Comparison of ENCODE assay signal across 18 cellular contexts in genomic region chr2:135803276-135803675, GRCh38. TPM values are rescaled to one million over a fixed set of nuclear protein-coding genes. Genes with fewer than 3 reads are reported as not detected.
DNase-seq lines count a peak whose midpoint lies in the region; ATAC-seq and TF ChIP-seq lines count a peak whose summit lies in the region.
"Had no signal": no experiment of that assay in that cellular context is flagged by ENCODE, and none has a peak within 500 bp of the region (broad histone marks: within the 10 kb centered on the region; RNA-seq: fewer than 3 reads in every experiment).

No MANE protein-coding gene starts in this region.

- no peak overlapping the region for H3K4me2 ChIP-seq in mesenchymal stem cell (ENCODE audit: low read length, poor library complexity, severe bottlenecking)

- no peak overlapping the region for H3K14ac ChIP-seq in mesenchymal stem cell (ENCODE audit: low read length in 2 of 2)

- H3K4ac ChIP-seq in mesenchymal stem cell (ENCODE audit: low read depth in 1 of 2, low read length in 2 of 2) = no peak overlapping the region

- H3K36me3 Mint-ChIP-seq in Caco-2 (ENCODE audit: insufficient read depth, unreplicated experiment) (no peaks in the 10 kb centered on the region), endodermal cell (ENCODE audit: low read depth) (peaks cover 4% of the 10 kb centered on the region), type B pancreatic cell (no peaks in the 10 kb centered on the region)

- H3K4me3 ChIP-seq in Caco-2 (ENCODE audit: low read depth, low read length) = no peak overlapping the region
- no peak overlapping the region for H3K4me3 ChIP-seq in endodermal cell (ENCODE audit: low read length)
- H3K4me3 ChIP-seq in lower lobe of right lung = no peak overlapping the region
- no peak overlapping the region for H3K4me3 ChIP-seq in A673 (ENCODE audit: low read depth, low read length, poor library complexity, severe bottlenecking)
- H3K4me3 ChIP-seq in mesenchymal stem cell (ENCODE audit: insufficient read depth in 1 of 2, low read depth in 1 of 2, low read length in 2 of 2) = no peak overlapping the region

- no peaks in the 10 kb centered on the region for H3K36me3 ChIP-seq in Caco-2 (ENCODE audit: control insufficient read depth, insufficient read depth, low read length)
- no peaks in the 10 kb centered on the region for H3K36me3 ChIP-seq in endodermal cell (ENCODE audit: control insufficient read depth, insufficient read depth, low read length)
- no peaks in the 10 kb centered on the region for H3K36me3 ChIP-seq in lower lobe of right lung
- H3K36me3 ChIP-seq in A673 (ENCODE audit: insufficient read depth, low read length, poor library complexity, severe bottlenecking) = no peaks in the 10 kb centered on the region
- no peaks in the 10 kb centered on the region for H3K36me3 ChIP-seq in mesenchymal stem cell (ENCODE audit: control insufficient read depth in 1 of 2, insufficient read depth in 2 of 2, low read depth in 1 of 2, low read length in 2 of 2)
- H3K36me3 ChIP-seq: BE2C had no signal

- H2BK15ac ChIP-seq in mesenchymal stem cell (ENCODE audit: low read depth, poor library complexity, severe bottlenecking) = no peak overlapping the region

- H4K8ac ChIP-seq in mesenchymal stem cell (ENCODE audit: low read length) = no peak overlapping the region

- no peak overlapping the region for H2AK5ac ChIP-seq in mesenchymal stem cell (ENCODE audit: low read length, severe bottlenecking)

- H2AFZ ChIP-seq in mesenchymal stem cell (ENCODE audit: low read depth, low read length) = no peak overlapping the region

- H3K18ac ChIP-seq in mesenchymal stem cell (ENCODE audit: low read depth in 1 of 2, low read length in 2 of 2) = no peak overlapping the region

- DNase-seq in Caco-2 (peak; percentile 54 to 58), HuH-7.5 (ENCODE audit: low spot score) (peak; percentile 27), endodermal cell (no peak), lower lobe of right lung (no peak), A673 (ENCODE audit: low spot score) (no peak), type B pancreatic cell (ENCODE audit: extremely low spot score, unreplicated experiment) (no peak), mesenchymal stem cell (no peak)
- DNase-seq: ACHN; BE2C; C1 segment of cervical spinal cord; CD4-positive, CD25-positive, alpha-beta regulatory T cell; CD8-positive, alpha-beta memory T cell; COR-L47; H9 had no signal

- H3K4me1 Mint-ChIP-seq in Caco-2 (ENCODE audit: low read depth, unreplicated experiment) (no peaks in the 10 kb centered on the region), endodermal cell (peaks cover 7% of the 10 kb centered on the region), type B pancreatic cell (ENCODE audit: unreplicated experiment) (no peaks in the 10 kb centered on the region)
- H3K4me1 Mint-ChIP-seq: CD4-positive, CD25-positive, alpha-beta regulatory T cell; CD8-positive, alpha-beta memory T cell; H9 had no signal

- H3K4me1 ChIP-seq in Caco-2 (peaks cover 9% of the 10 kb centered on the region), endodermal cell (ENCODE audit: control insufficient read depth, insufficient read depth, low read length) (no peaks in the 10 kb centered on the region), lower lobe of right lung (no peaks in the 10 kb centered on the region), A673 (ENCODE audit: insufficient read depth, low read length, poor library complexity, severe bottlenecking) (no peaks in the 10 kb centered on the region), mesenchymal stem cell (ENCODE audit: control insufficient read depth, insufficient read depth, low read depth, low read length) (no peaks in the 10 kb centered on the region)
- H3K4me1 ChIP-seq: BE2C had no signal

- no peak overlapping the region for H3K23ac ChIP-seq in mesenchymal stem cell (ENCODE audit: low read length in 2 of 2)

- no peaks in the 10 kb centered on the region for H3K79me1 ChIP-seq in mesenchymal stem cell (replicated peaks; ENCODE audit: low read length, poor library complexity, severe bottlenecking)

- POLR2A ChIA-PET in Caco-2 (lab: Charles Lee) = interaction anchor here (0.6 to 1.0 kb wide), 2 partner anchors 73 to 96 kb away, joined by 3 to 6 read pairs; partner anchors contain the start of gene MCM6
- POLR2A ChIA-PET in A673 (lab: Charles Lee; ENCODE audit: low non-redundant PET) = no interaction called here

- H3K9me3 ChIP-seq in Caco-2 (peaks cover 17% of the 10 kb centered on the region), endodermal cell (ENCODE audit: control insufficient read depth, low read length) (peaks cover 30% of the 10 kb centered on the region), lower lobe of right lung (peaks cover 6% of the 10 kb centered on the region), A673 (ENCODE audit: low read depth, low read length, poor library complexity, severe bottlenecking) (no peaks in the 10 kb centered on the region), mesenchymal stem cell (ENCODE audit: control insufficient read depth, low read length) (no peaks in the 10 kb centered on the region)
- H3K9me3 ChIP-seq: BE2C had no signal

- no peak overlapping the region for H3K27ac ChIP-seq in endodermal cell (ENCODE audit: low read depth, low read length)
- H3K27ac ChIP-seq in lower lobe of right lung = no peak overlapping the region
- no peak overlapping the region for H3K27ac ChIP-seq in A673 (ENCODE audit: low read depth, low read length, poor library complexity, severe bottlenecking)
- H3K27ac ChIP-seq in mesenchymal stem cell (ENCODE audit: low read length, poor library complexity, severe bottlenecking) = no peak overlapping the region
- H3K27ac ChIP-seq: HL-60 had no signal

- BruUV-seq in Caco-2 (replicated peaks; lab: Mats Ljungman, UMichigan) (no TSS peak), A673 (replicated peaks; lab: Mats Ljungman, UMichigan) (no TSS peak)

- H2BK120ac ChIP-seq in mesenchymal stem cell (ENCODE audit: low read depth, low read length) = no peak overlapping the region

- ATAC-seq in lower lobe of right lung = peak; percentile 43 to 85

- H4K91ac ChIP-seq in mesenchymal stem cell (ENCODE audit: low read length) = no peak overlapping the region

- CTCF ChIA-PET in Caco-2 (lab: Charles Lee) (interaction anchor here (0.6 to 1.1 kb wide), 3 partner anchors 11 to 814 kb away, joined by 3 to 4 read pairs (median 3); no protein-coding TSS in a partner anchor), A673 (lab: Charles Lee) (no interaction called here)

- H3K9ac ChIP-seq in endodermal cell (ENCODE audit: extremely low read depth, low read length, poor library complexity, severe bottlenecking) = no peak overlapping the region
- H3K9ac ChIP-seq in mesenchymal stem cell (ENCODE audit: low read length) = no peak overlapping the region

- no peak overlapping the region for H2BK5ac ChIP-seq in mesenchymal stem cell (ENCODE audit: low read depth, low read length, poor library complexity, severe bottlenecking)

- H3K27me3 Mint-ChIP-seq in Caco-2 (ENCODE audit: insufficient read depth, unreplicated experiment) (no peaks in the 10 kb centered on the region), endodermal cell (ENCODE audit: insufficient read depth) (peaks cover 17% of the 10 kb centered on the region), type B pancreatic cell (no peaks in the 10 kb centered on the region)
- H3K27me3 Mint-ChIP-seq: CD4-positive, CD25-positive, alpha-beta regulatory T cell had no signal

- H3K4me3 Mint-ChIP-seq in Caco-2 (ENCODE audit: unreplicated experiment) (no peak overlapping the region), endodermal cell (no peak overlapping the region), type B pancreatic cell (no peak overlapping the region)
- H3K4me3 Mint-ChIP-seq: CD4-positive, CD25-positive, alpha-beta regulatory T cell; CD8-positive, alpha-beta memory T cell; H9 had no signal

- H3K27ac Mint-ChIP-seq in Caco-2 (ENCODE audit: unreplicated experiment) (no peak overlapping the region), endodermal cell (peak overlapping the region; percentile 74), type B pancreatic cell (no peak overlapping the region)
- H3K27ac Mint-ChIP-seq: CD4-positive, CD25-positive, alpha-beta regulatory T cell; CD8-positive, alpha-beta memory T cell; H9 had no signal

- no peak overlapping the region for H2BK12ac ChIP-seq in mesenchymal stem cell (ENCODE audit: low read length in 2 of 2)

- 64 to 87% methylated on average over 2 of the region's 2 CpGs for WGBS in endodermal cell (ENCODE audit: insufficient coverage in 1 of 2, insufficient read length in 1 of 2), 2 experiments
- 88% methylated on average over 2 of the region's 2 CpGs for WGBS in mesenchymal stem cell

- intact Hi-C loops in Caco-2 (cut with micrococcal nuclease; ENCODE audit: unreplicated experiment) = loop anchor here (1.0 to 2.0 kb wide), 2 partner anchors 28 to 798 kb away; no protein-coding TSS in a partner anchor
- intact Hi-C loops in lower lobe of right lung (cut with DNase I) = no loop called here
- intact Hi-C loops in A673 (cut with micrococcal nuclease; ENCODE audit: unreplicated experiment) = no loop called here

- H3K27me3 ChIP-seq in Caco-2 (replicated peaks; ENCODE audit: control insufficient read depth, insufficient read depth, low read length) = no peaks in the 10 kb centered on the region
- no peaks in the 10 kb centered on the region for H3K27me3 ChIP-seq in endodermal cell (ENCODE audit: control insufficient read depth, insufficient read depth, low read length, poor library complexity, severe bottlenecking)
- no peaks in the 10 kb centered on the region for H3K27me3 ChIP-seq in lower lobe of right lung (ENCODE audit: low read depth)
- H3K27me3 ChIP-seq in A673 (replicated peaks; ENCODE audit: insufficient read depth, low read depth, low read length, poor library complexity) = no peaks in the 10 kb centered on the region
- peaks cover 0 to 3% of the 10 kb centered on the region in 2 experiments for H3K27me3 ChIP-seq in mesenchymal stem cell (ENCODE audit: control insufficient read depth in 1 of 2, insufficient read depth in 1 of 2, low read length in 2 of 2)
- H3K27me3 ChIP-seq: BE2C had no signal

- H3K9me3 Mint-ChIP-seq in Caco-2 (ENCODE audit: unreplicated experiment) (no peaks in the 10 kb centered on the region), endodermal cell (peaks cover 26% of the 10 kb centered on the region), type B pancreatic cell (no peaks in the 10 kb centered on the region)

- TF ChIP-seq CTCF in Caco-2 (IDR thresholded peaks at IDR 0.05; ENCODE audit: insufficient read depth in 1 of 2, low read depth in 1 of 2, low read length in 1 of 2, severe bottlenecking in 1 of 2, unreplicated experiment in 1 of 2) (no peak), endodermal cell (conservative IDR thresholded peaks at IDR 0.05) (no peak), lower lobe of right lung (IDR thresholded peaks at IDR 0.05) (no peak), A673 (conservative IDR thresholded peaks at IDR 0.05; ENCODE audit: low read depth, low read length) (no peak), type B pancreatic cell (conservative IDR thresholded peaks at IDR 0.05) (no peak)

RNA-seq across cellular contexts. Expression of gene LCT, which starts 33.7 kb away (rescaled TPM):
- total RNA-seq in Caco-2 (2022) (0.82 and 1.5 TPM in 2 replicates), endodermal cell (under 1 TPM; 0.11 TPM), lower lobe of right lung (not detected), A673 (2021) (0.37 and 0.39 TPM in 2 replicates), type B pancreatic cell (ENCODE audit: low replicate concordance) (2.8 and 7.2 TPM in 2 replicates)
- not detected for polyA plus RNA-seq in endodermal cell (2013, experiment 1 of 2)
- polyA plus RNA-seq in endodermal cell (2013, experiment 2 of 2) = not detected
- polyA plus RNA-seq in mesenchymal stem cell (2013, experiment 1 of 2) = not detected
- polyA plus RNA-seq in mesenchymal stem cell (2013, experiment 2 of 2) = not detected
- total RNA-seq: A172; CD4-positive, CD25-positive, alpha-beta regulatory T cell; HT1080 had no signal
- polyA plus RNA-seq: CD4-positive, CD25-positive, alpha-beta regulatory T cell; CD8-positive, alpha-beta memory T cell; H1 had no signal

Comparison
In these comparisons a context has a peak if more than half of its experiments do, and no peak if none do; other contexts are left out.
1. DNase-seq: peak in Caco-2 (2 of 2) and HuH-7.5 (single experiment); none in endodermal cell (single experiment), lower lobe of right lung (single experiment), A673 (single experiment), type B pancreatic cell (single experiment) and mesenchymal stem cell (single experiment).